In the genomic region with DNA sequence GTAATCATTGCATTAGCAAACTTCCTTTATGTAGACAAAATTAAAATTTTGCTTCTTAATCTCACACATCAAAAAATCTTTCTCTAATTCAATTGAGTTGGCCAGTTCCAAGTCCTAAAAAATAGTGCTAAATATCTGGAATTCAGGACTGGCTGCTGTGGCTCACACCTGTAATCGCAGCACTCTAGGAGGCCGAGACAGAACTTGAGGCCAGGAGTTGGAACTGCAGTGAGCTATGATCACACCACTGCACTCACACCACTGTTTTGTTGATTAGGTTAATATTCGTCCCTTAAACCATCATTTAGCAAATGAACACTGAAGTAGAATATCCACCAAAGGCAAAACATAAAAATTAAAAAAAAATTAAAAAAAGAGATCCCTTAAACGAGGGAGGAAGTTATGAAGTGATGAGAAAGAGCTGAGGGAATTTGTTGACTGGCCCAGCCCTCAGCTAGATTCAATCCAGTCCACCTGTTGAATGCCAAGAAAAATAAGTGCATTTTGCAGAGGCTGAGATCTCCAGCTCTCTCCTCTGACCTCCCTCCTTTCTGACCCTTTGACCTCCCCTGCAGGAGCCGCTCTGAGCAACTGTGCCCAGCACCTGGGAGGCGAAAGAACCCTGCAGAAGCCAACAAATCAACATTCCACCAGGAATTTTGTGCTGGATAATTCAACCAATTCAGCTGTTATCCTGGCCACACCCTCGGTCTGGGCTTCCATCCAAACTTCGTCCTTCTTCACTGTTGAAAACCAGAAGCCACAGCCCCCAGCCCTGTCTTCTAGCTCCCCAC, we compare ENCODE assay signal across 22 cellular contexts.
A peak's percentile ranks its signal among the peaks of the same experiment; 100 is the strongest.
DNase-seq lines count a peak whose midpoint lies in the region; ATAC-seq, FAIRE-seq and TF ChIP-seq lines count a peak whose summit lies in the region.
"Had no signal": no experiment of that assay in that cellular context is flagged by ENCODE, and none has a peak within 500 bp of the region (broad histone marks: within the 10 kb centered on the region; RNA-seq: fewer than 3 reads in every experiment).

No MANE protein-coding gene starts in this region.

- no peak for TF ChIP-seq RAD21 in HepG2 (CRISPR knock-in tag; IDR thresholded peaks at IDR 0.05)

- H4K20me1 ChIP-seq in HepG2 (ENCODE audit: insufficient read depth, low read length) = no peaks in the 10 kb centered on the region
- H4K20me1 ChIP-seq in astrocyte (ENCODE audit: insufficient read depth, low read length) = no peaks in the 10 kb centered on the region

- POLR2A ChIA-PET in HepG2 (lab: Yijun Ruan, JAX) = no interaction called here

- H3K27me3 ChIP-seq in HepG2 (ENCODE audit: control insufficient read depth in 1 of 2, insufficient read depth in 2 of 2, low read length in 2 of 2) = no peaks in the 10 kb centered on the region
- H3K27me3 ChIP-seq in right lobe of liver = no peaks in the 10 kb centered on the region
- H3K27me3 ChIP-seq in astrocyte (ENCODE audit: insufficient read depth, low read length) = no peaks in the 10 kb centered on the region
- no peaks in the 10 kb centered on the region for H3K27me3 ChIP-seq in iPS-20b (ENCODE audit: insufficient read depth, low read length)

- intact Hi-C loops in HepG2 (cut with micrococcal nuclease; ENCODE audit: unreplicated experiment) = no loop called here
- intact Hi-C loops in right lobe of liver (cut with DNase I) = no loop called here

- H3K9me3 Mint-ChIP-seq in astrocyte (ENCODE audit: unreplicated experiment) = no peaks in the 10 kb centered on the region
- H3K9me3 Mint-ChIP-seq: activated naive CD8-positive, alpha-beta T cell treated with anti-CD3 and anti-CD28 coated beads, Interleukin-2, amount 10 ng/mL, durations not matched to agents 7 days and 5 days; activated T-cell treated with anti-CD3 and anti-CD28 coated beads, Interleukin-2, amount 50 U/mL, for 24 hours; natural killer cell treated with Interleukin-12 subunit alpha and Interleukin-12 subunit beta and Interleukin-15 and Interleukin-18, amount 100 ng/mL, for 72 hours had no signal

- TF ChIP-seq POLR2A in HepG2 (IDR thresholded peaks at IDR 0.05; ENCODE audit: insufficient read depth in 1 of 2, low read depth in 2 of 2, low read length in 2 of 2) = no peak
- no peak for TF ChIP-seq POLR2A in right lobe of liver (IDR thresholded peaks at IDR 0.05)

- no peaks in the 10 kb centered on the region for H3K79me2 ChIP-seq in HepG2 (ENCODE audit: insufficient read depth, low read length)
- no peaks in the 10 kb centered on the region for H3K79me2 ChIP-seq in astrocyte (ENCODE audit: insufficient read depth, low read length)

- H3K36me3 Mint-ChIP-seq in astrocyte (ENCODE audit: low read depth, unreplicated experiment) = no peaks in the 10 kb centered on the region
- H3K36me3 Mint-ChIP-seq: activated naive CD8-positive, alpha-beta T cell treated with anti-CD3 and anti-CD28 coated beads, Interleukin-2, amount 10 ng/mL, durations not matched to agents 7 days and 5 days; natural killer cell treated with Interleukin-12 subunit alpha and Interleukin-12 subunit beta and Interleukin-15 and Interleukin-18, amount 100 ng/mL, for 72 hours had no signal

- TF ChIP-seq EP300 in HepG2 (IDR thresholded peaks at IDR 0.05; ENCODE audit: low read depth in 2 of 2, low read length in 2 of 2) (no peak), HepG2 (CRISPR knock-in tag; IDR thresholded peaks at IDR 0.05; ENCODE audit: borderline replicate concordance) (no peak)

- FAIRE-seq in HepG2 (lab: Jason Lieb, UNC) (no peak), astrocyte (lab: Jason Lieb, UNC) (no peak), urothelium cell line (lab: Jason Lieb, UNC) (no peak)
- FAIRE-seq: endometrium, GM12892 had no signal

- H3K27ac ChIP-seq in HepG2 (ENCODE audit: extremely low read length, insufficient read depth, low read length) (no peak overlapping the region), right lobe of liver (no peak overlapping the region), astrocyte (ENCODE audit: low read depth, low read length) (no peak overlapping the region), iPS-20b (ENCODE audit: low read length) (no peak overlapping the region)

- no peak overlapping the region for H3K27ac Mint-ChIP-seq in astrocyte (ENCODE audit: unreplicated experiment)
- H3K27ac Mint-ChIP-seq: activated naive CD8-positive, alpha-beta T cell treated with anti-CD3 and anti-CD28 coated beads, Interleukin-2, amount 10 ng/mL, durations not matched to agents 7 days and 5 days; activated T-cell treated with anti-CD3 and anti-CD28 coated beads, Interleukin-2, amount 50 U/mL, for 24 hours; natural killer cell treated with Interleukin-12 subunit alpha and Interleukin-12 subunit beta and Interleukin-15 and Interleukin-18, amount 100 ng/mL, for 72 hours had no signal

- H2AFZ ChIP-seq in HepG2 (ENCODE audit: low read length) (no peak overlapping the region), astrocyte (ENCODE audit: low read depth, low read length) (no peak overlapping the region)

- H3K4me3 ChIP-seq in HepG2 (replicated peaks in 1 of 3; ENCODE audit: insufficient read depth in 1 of 3, low read depth in 2 of 3, low read length in 3 of 3) (no peak overlapping the region), right lobe of liver (no peak overlapping the region), astrocyte (ENCODE audit: insufficient read depth, low read depth, low read length) (no peak overlapping the region), iPS-20b (ENCODE audit: low read length) (peak overlapping the region; percentile 37; the same call in 1 of the 2 replicates)

- CTCF ChIA-PET in HepG2 (lab: Yijun Ruan, JAX; ENCODE audit: low intra/inter-chr PET ratio, low total read pairs) = no interaction called here

- no peak overlapping the region for H3K9ac ChIP-seq in HepG2 (ENCODE audit: insufficient read depth, low read depth, low read length)
- H3K9ac ChIP-seq in astrocyte (ENCODE audit: low read length) = no peak overlapping the region
- H3K9ac ChIP-seq in iPS-20b (ENCODE audit: low read depth, low read length) = no peak overlapping the region

- peaks cover 3% of the 10 kb centered on the region for H3K27me3 Mint-ChIP-seq in astrocyte (ENCODE audit: low read depth, unreplicated experiment)
- H3K27me3 Mint-ChIP-seq: activated naive CD8-positive, alpha-beta T cell treated with anti-CD3 and anti-CD28 coated beads, Interleukin-2, amount 10 ng/mL, durations not matched to agents 7 days and 5 days; activated T-cell treated with anti-CD3 and anti-CD28 coated beads, Interleukin-2, amount 50 U/mL, for 24 hours; natural killer cell treated with Interleukin-12 subunit alpha and Interleukin-12 subunit beta and Interleukin-15 and Interleukin-18, amount 100 ng/mL, for 72 hours had no signal

- H3K4me3 Mint-ChIP-seq in astrocyte (ENCODE audit: unreplicated experiment) = no peak overlapping the region
- H3K4me3 Mint-ChIP-seq: activated naive CD8-positive, alpha-beta T cell treated with anti-CD3 and anti-CD28 coated beads, Interleukin-2, amount 10 ng/mL, durations not matched to agents 7 days and 5 days; activated T-cell treated with anti-CD3 and anti-CD28 coated beads, Interleukin-2, amount 50 U/mL, for 24 hours; natural killer cell treated with Interleukin-12 subunit alpha and Interleukin-12 subunit beta and Interleukin-15 and Interleukin-18, amount 100 ng/mL, for 72 hours had no signal

- no peaks in the 10 kb centered on the region for H3K9me3 ChIP-seq in HepG2 (ENCODE audit: low read length)
- no peaks in the 10 kb centered on the region for H3K9me3 ChIP-seq in right lobe of liver
- H3K9me3 ChIP-seq in astrocyte (ENCODE audit: insufficient read depth, low read depth, low read length) = no peaks in the 10 kb centered on the region
- H3K9me3 ChIP-seq in iPS-20b (ENCODE audit: insufficient read depth, low read depth, low read length) = no peaks in the 10 kb centered on the region

- TF ChIP-seq CTCF in HepG2 (CRISPR knock-in tag; IDR thresholded peaks at IDR 0.05) = no peak
- no peak for TF ChIP-seq CTCF in right lobe of liver (IDR thresholded peaks at IDR 0.05)
- no peak for TF ChIP-seq CTCF in astrocyte (IDR thresholded peaks at IDR 0.05; ENCODE audit: insufficient read depth, low read depth, low read length)

- BruUV-seq in HepG2 (replicated peaks; lab: Mats Ljungman, UMichigan) = no TSS peak

- DNase-seq in HepG2 (ENCODE audit: low spot score) = no peak
- no peak for DNase-seq in right lobe of liver
- peak; percentile 6 for DNase-seq in astrocyte (ENCODE audit: low read depth)
- DNase-seq in urothelium cell line (ENCODE audit: low spot score) = peak; percentile 10
- no peak for DNase-seq in putamen (ENCODE audit: low spot score)
- DNase-seq in NCI-H446 treated with DMSO at 0.1 percent for 48 hours (lab: John Stamatoyannopoulos, UW) = no peak
- no peak for DNase-seq in dermis blood vessel endothelial cell
- DNase-seq: activated CD4-positive, alpha-beta T cell treated with anti-CD3 and anti-CD28 coated beads, Interleukin-2, amount 50 U/mL, for 48 hours; activated naive CD8-positive, alpha-beta T cell treated with anti-CD3 and anti-CD28 coated beads, Interleukin-2, amount 10 ng/mL, durations not matched to agents 7 days and 5 days; activated T-cell treated with anti-CD3 and anti-CD28 coated beads, Interleukin-2, amount 50 U/mL, for 24 hours; MM.1S; NCI-H2081; NCI-H526; retina; stimulated activated CD4-positive, alpha-beta T cell treated with anti-CD3 and anti-CD28 coated beads, Interleukin-2, amount 100 ng/mL, for 24 hours; SW 1271 had no signal

- H3K4me1 ChIP-seq in HepG2 (ENCODE audit: insufficient read depth, low read length) = no peaks in the 10 kb centered on the region
- H3K4me1 ChIP-seq in right lobe of liver = no peaks in the 10 kb centered on the region
- no peaks in the 10 kb centered on the region for H3K4me1 ChIP-seq in astrocyte (ENCODE audit: insufficient read depth, low read length)
- H3K4me1 ChIP-seq in iPS-20b (ENCODE audit: insufficient read depth, low read length) = peaks cover 6% of the 10 kb centered on the region; the same call in 1 of the 2 replicates

- peak; percentile 32; the same call in 1 of the 3 replicates for ATAC-seq in HepG2
- ATAC-seq in right lobe of liver = no peak
- ATAC-seq: HCT116; natural killer cell treated with Interleukin-12 subunit alpha and Interleukin-12 subunit beta and Interleukin-15 and Interleukin-18, amount 100 ng/mL, for 72 hours; Panc1 had no signal

- no peaks in the 10 kb centered on the region for H3K36me3 ChIP-seq in HepG2 (replicated peaks in 1 of 2; ENCODE audit: control insufficient read depth in 1 of 2, insufficient read depth in 2 of 2, low read length in 2 of 2)
- H3K36me3 ChIP-seq in right lobe of liver = no peaks in the 10 kb centered on the region
- H3K36me3 ChIP-seq in astrocyte (ENCODE audit: insufficient read depth, low read length) = no peaks in the 10 kb centered on the region
- no peaks in the 10 kb centered on the region for H3K36me3 ChIP-seq in iPS-20b (ENCODE audit: insufficient read depth, low read depth, low read length)

- no peak overlapping the region for H3K4me2 ChIP-seq in HepG2 (ENCODE audit: low read depth, low read length)
- no peak overlapping the region for H3K4me2 ChIP-seq in astrocyte (ENCODE audit: low read length)

- in situ Hi-C loops in HepG2 (cut with HindIII; ENCODE audit: extremely low pct_ligation_motif_present, low pct_unique_long_range_greater_than_20kb) = no loop called here

- WGBS in HepG2 (ENCODE audit: low lambda C conversion rate) = 1% methylated on average over 8 of the region's 8 CpGs
- 38% methylated on average over 6 of the region's 8 CpGs for WGBS in right lobe of liver (ENCODE audit: insufficient coverage, low coverage, low lambda C conversion rate, missing lambda C conversion rate)

- H3K4me1 Mint-ChIP-seq in astrocyte (ENCODE audit: low read depth, unreplicated experiment) = no peaks in the 10 kb centered on the region

Comparison
In these comparisons a context has a peak if more than half of its experiments do, and no peak if none do; other contexts are left out.
1. DNase-seq: peak in astrocyte (single experiment) and urothelium cell line (single experiment); none in HepG2 (single experiment), right lobe of liver (0 of 3), putamen (single experiment), NCI-H446 treated with DMSO at 0.1 percent for 48 hours (single experiment) and dermis blood vessel endothelial cell (single experiment).